In genomic region chr11:72631806-72632731, GRCh38 we compare ENCODE assay signal across 1 cellular context.
TF ChIP-seq lines count a peak whose summit lies in the region.

No MANE protein-coding gene starts in this region.

TF ChIP-seq in K562, 482 proteins besides CTCF, POLR2A, EP300 and RAD21 (continued from another document and continues in another):
- no peak for TF ChIP-seq CLOCK (CRISPR knock-in tag; IDR thresholded peaks at IDR 0.05; ENCODE audit: borderline replicate concordance)
- no peak for TF ChIP-seq BHLHE40 (IDR thresholded peaks at IDR 0.05; ENCODE audit: low read length)
- no peak for TF ChIP-seq TCF7L2 (IDR thresholded peaks at IDR 0.05; ENCODE audit: low read depth, low read length)
- TF ChIP-seq ZBTB40 (IDR thresholded peaks at IDR 0.05) = 0 out of 2 replicates have a peak, but pooled peaks have one; percentile 25
- TF ChIP-seq ZBTB40 (CRISPR knock-in tag; IDR thresholded peaks at IDR 0.05) = no peak
- TF ChIP-seq ATF2 (CRISPR knock-in tag; IDR thresholded peaks at IDR 0.05) = no peak
- TF ChIP-seq SUPT5H (IDR thresholded peaks at IDR 0.05) = peak; percentile 52; the same call in 1 of the 2 replicates
- no peak for TF ChIP-seq ZHX1 (conservative IDR thresholded peaks at IDR 0.05; ENCODE audit: low read length)
- TF ChIP-seq SIN3B (IDR thresholded peaks at IDR 0.05; ENCODE audit: low read depth) = no peak
- TF ChIP-seq NCOA6 (IDR thresholded peaks at IDR 0.05) = no peak
- no peak for TF ChIP-seq TAF1 (IDR thresholded peaks at IDR 0.05; ENCODE audit: control insufficient read depth, extremely low read depth, insufficient read depth, low read length, severe bottlenecking)
- no peak for TF ChIP-seq DNMT1 (IDR thresholded peaks at IDR 0.05)
- no peak for TF ChIP-seq MECOM (CRISPR knock-in tag; IDR thresholded peaks at IDR 0.05)
- TF ChIP-seq HDAC8 (tag; IDR thresholded peaks at IDR 0.05) = no peak
- TF ChIP-seq CBX3 (IDR thresholded peaks at IDR 0.05; ENCODE audit: borderline replicate concordance in 1 of 2, low read length in 2 of 2) = 0 out of 3 replicates have a peak, but pooled peaks of 1 of the 2 experiments have one; percentile 45
- peak; percentile 41 to 63; a peak in 2 of 4 replicates for TF ChIP-seq TRIM24 (IDR thresholded peaks at IDR 0.05)
- TF ChIP-seq MEF2D (tag; conservative IDR thresholded peaks at IDR 0.05; ENCODE audit: low read depth) = no peak
- no peak; the same call in 1 of the 2 replicates for TF ChIP-seq NR2C1 (IDR thresholded peaks at IDR 0.05)
- peak; percentile 81 for TF ChIP-seq NR2C1 (tag; IDR thresholded peaks at IDR 0.05)
- TF ChIP-seq ELK1 (CRISPR knock-in tag; IDR thresholded peaks at IDR 0.05) = no peak
- TF ChIP-seq GABPB2 (CRISPR knock-in tag; conservative IDR thresholded peaks at IDR 0.05) = no peak
- TF ChIP-seq MAFG (tag; conservative IDR thresholded peaks at IDR 0.05) = no peak
- TF ChIP-seq WHSC1 (IDR thresholded peaks at IDR 0.05; ENCODE audit: low read length) = no peak
- TF ChIP-seq ZBTB33 (CRISPR knock-in tag; IDR thresholded peaks at IDR 0.05) = no peak
- no peak for TF ChIP-seq ZFP1 (CRISPR knock-in tag; IDR thresholded peaks at IDR 0.05)
- TF ChIP-seq HNRNPH1 (optimal IDR thresholded peaks at IDR 0.05; ENCODE audit: low read depth, low read length) = no peak
- TF ChIP-seq ZNF165 (CRISPR knock-in tag; IDR thresholded peaks at IDR 0.05; ENCODE audit: borderline replicate concordance) = no peak
- TF ChIP-seq RCOR1 (IDR thresholded peaks at IDR 0.05; ENCODE audit: borderline replicate concordance in 1 of 2, low read depth in 2 of 2, low read length in 2 of 2) = no peak
- TF ChIP-seq GABPA (tag; conservative IDR thresholded peaks at IDR 0.05; ENCODE audit: low read depth) = peak; percentile 65
- no peak for TF ChIP-seq PBX2 (CRISPR knock-in tag; IDR thresholded peaks at IDR 0.05; ENCODE audit: low read depth)
- no peak for TF ChIP-seq PBX2 (tag; conservative IDR thresholded peaks at IDR 0.05; ENCODE audit: low read depth)
- TF ChIP-seq FOXA1 (IDR thresholded peaks at IDR 0.05; ENCODE audit: borderline replicate concordance) = no peak
- peak; percentile 87 for TF ChIP-seq CREM (IDR thresholded peaks at IDR 0.05; ENCODE audit: low read depth)
- no peak for TF ChIP-seq ZNF449 (CRISPR knock-in tag; IDR thresholded peaks at IDR 0.05)
